ENCODE assay signal across 9 cellular contexts in genomic region chr5:159210306-159210722, GRCh38. TPM values are rescaled to one million over a fixed set of nuclear protein-coding genes. Genes with fewer than 3 reads are reported as not detected.
DNase-seq lines count a peak whose midpoint lies in the region; ATAC-seq and TF ChIP-seq lines count a peak whose summit lies in the region.
"Had no signal": no experiment of that assay in that cellular context is flagged by ENCODE, and none has a peak within 500 bp of the region (broad histone marks: within the 10 kb centered on the region; RNA-seq: fewer than 3 reads in every experiment).

No MANE protein-coding gene starts in this region.

- H3K27ac ChIP-seq in SK-N-SH (ENCODE audit: low read depth in 2 of 2, low read length in 1 of 2) (peak overlapping the region in 1 of 2 experiments; percentile 83; a peak in 1 of 4 replicates), PC-9 (peak overlapping the region; percentile 59), endodermal cell (ENCODE audit: low read depth, low read length) (no peak overlapping the region), spleen (peak overlapping the region in 7 of 8 donors; percentile 96 to 99 (median 97))

- H4K20me1 ChIP-seq in SK-N-SH (ENCODE audit: insufficient read depth) = peaks cover 11% of the 10 kb centered on the region; the same call in 1 of the 2 replicates
- peaks cover 8% of the 10 kb centered on the region; the same call in 1 of the 2 replicates for H4K20me1 ChIP-seq in PC-9 (ENCODE audit: insufficient read depth)

- no peaks in the 10 kb centered on the region for H3K9me3 Mint-ChIP-seq in endodermal cell

- no peak overlapping the region for H3K9ac ChIP-seq in SK-N-SH
- H3K9ac ChIP-seq in endodermal cell (ENCODE audit: extremely low read depth, low read length, poor library complexity, severe bottlenecking) = no peak overlapping the region

- H3F3A ChIP-seq in SK-N-SH (replicated peaks; ENCODE audit: insufficient read depth) = peaks cover 22% of the 10 kb centered on the region
- peaks cover 33% of the 10 kb centered on the region for H3F3A ChIP-seq in PC-9 (ENCODE audit: insufficient read depth, low read depth)

- CTCF ChIA-PET in SK-N-SH (lab: Yijun Ruan, JAX) = interaction anchor here (1.8 kb wide), 1 partner anchor 107 kb away, joined by 4 read pairs; no protein-coding TSS in a partner anchor
- CTCF ChIA-PET in PC-9 (lab: Charles Lee) = no interaction called here

- TF ChIP-seq RAD21 in SK-N-SH (IDR thresholded peaks at IDR 0.05; ENCODE audit: low read length) = no peak

- intact Hi-C loops in PC-9 (cut with micrococcal nuclease; ENCODE audit: unreplicated experiment) = loop anchor here (2.0 kb wide), 1 partner anchor 30 kb away; no protein-coding TSS in a partner anchor
- intact Hi-C loops in spleen (cut with DNase I; ENCODE audit: low total_unique reads) = no loop called here

- no peaks in the 10 kb centered on the region for H3K36me3 Mint-ChIP-seq in endodermal cell (ENCODE audit: low read depth)

- H3K4me2 ChIP-seq in SK-N-SH (peak overlapping the region; percentile 79; the same call in 1 of the 2 replicates), PC-9 (peak overlapping the region; percentile 89)

- H3K4me3 ChIP-seq in SK-N-SH (ENCODE audit: low read depth in 2 of 2, low read length in 1 of 2) (peak overlapping the region in 1 of 2 experiments; percentile 88; a peak in 1 of 4 replicates), PC-9 (peak overlapping the region; percentile 73), endodermal cell (ENCODE audit: low read length) (peak overlapping the region; percentile 98), spleen (peak overlapping the region in 3 of 8 donors; percentile 89 to 97 (median 91))

- H3K79me2 ChIP-seq in SK-N-SH (ENCODE audit: insufficient read depth) = peaks cover 38% of the 10 kb centered on the region
- peaks cover 36% of the 10 kb centered on the region for H3K79me2 ChIP-seq in PC-9 (ENCODE audit: low read depth)

- POLR2A ChIA-PET in SK-N-SH (lab: Yijun Ruan, JAX) = no interaction called here
- POLR2A ChIA-PET in PC-9 (lab: Charles Lee; ENCODE audit: unreplicated experiment) = no interaction called here

- TF ChIP-seq POLR2A in spleen (IDR thresholded peaks at IDR 0.05) = no peak

- TF ChIP-seq CTCF in SK-N-SH (IDR thresholded peaks at IDR 0.05) = no peak
- no peak for TF ChIP-seq CTCF in PC-9 (conservative IDR thresholded peaks at IDR 0.05)
- no peak for TF ChIP-seq CTCF in endodermal cell (conservative IDR thresholded peaks at IDR 0.05)
- no peak for TF ChIP-seq CTCF in spleen (IDR thresholded peaks at IDR 0.05 in 8 of 11, conservative IDR thresholded peaks at IDR 0.05 in 3 of 11)

- peaks cover 34% of the 10 kb centered on the region for H3K4me1 Mint-ChIP-seq in endodermal cell

- peaks cover 8 to 33% of the 10 kb centered on the region in 2 experiments; a peak in 3 of 4 replicates for H3K4me1 ChIP-seq in SK-N-SH (ENCODE audit: control insufficient read depth in 1 of 2, insufficient read depth in 2 of 2, low read depth in 1 of 2, low read length in 1 of 2)
- H3K4me1 ChIP-seq in PC-9 (replicated peaks; ENCODE audit: insufficient read depth) = peaks cover 31% of the 10 kb centered on the region
- peaks cover 7% of the 10 kb centered on the region for H3K4me1 ChIP-seq in endodermal cell (ENCODE audit: control insufficient read depth, insufficient read depth, low read length)
- H3K4me1 ChIP-seq in spleen = peaks cover 14 to 64% (median 44%) of the 10 kb centered on the region in 6 donors

- H3K36me3 ChIP-seq in SK-N-SH (replicated peaks in 1 of 2; ENCODE audit: control insufficient read depth in 1 of 2, insufficient read depth in 2 of 2, low read length in 1 of 2) (no peaks in the 10 kb centered on the region), PC-9 (ENCODE audit: low read depth) (no peaks in the 10 kb centered on the region), endodermal cell (ENCODE audit: control insufficient read depth, insufficient read depth, low read length) (no peaks in the 10 kb centered on the region), spleen (no peaks in the 10 kb centered on the region)
- H3K36me3 ChIP-seq: MG63 had no signal

- no TSS peak for BruUV-seq in PC-9 (replicated peaks; lab: Mats Ljungman, UMichigan)

- WGBS in SK-N-SH (ENCODE audit: low lambda C conversion rate) = 62% methylated on average over 4 of the region's 4 CpGs
- 81 to 83% methylated on average over 4 of the region's 4 CpGs for WGBS in endodermal cell (ENCODE audit: insufficient coverage in 1 of 2, insufficient read length in 1 of 2), 2 experiments
- 39 to 70% (median 61%) methylated on average over 4 of the region's 4 CpGs for WGBS in spleen, 5 donors

- DNase-seq in SK-N-SH (peak; percentile 9), PC-9 (peak; percentile 30 to 71), endodermal cell (no peak), spleen (no peak), SK-N-DZ (ENCODE audit: low spot score) (no peak)
- DNase-seq: MG63 had no signal

- H3K4me3 Mint-ChIP-seq in endodermal cell = peak overlapping the region; percentile 94

- H3K27ac Mint-ChIP-seq in endodermal cell = no peak overlapping the region

- ATAC-seq in SK-N-SH treated with all-trans-retinoic acid at 6 μM for 48 hours = no peak
- no peak for ATAC-seq in HG02759 (IDR thresholded peaks at IDR 0.05; ENCODE audit: unreplicated experiment)
- ATAC-seq in GM19467 (IDR thresholded peaks at IDR 0.05; ENCODE audit: unreplicated experiment) = no peak

- peaks cover 1% of the 10 kb centered on the region for H3K27me3 Mint-ChIP-seq in endodermal cell (ENCODE audit: insufficient read depth)

- no peak for TF ChIP-seq EP300 in SK-N-SH (IDR thresholded peaks at IDR 0.05; ENCODE audit: borderline replicate concordance in 1 of 2, low read depth in 1 of 2, low read length in 1 of 2)

- H2AFZ ChIP-seq in SK-N-SH (ENCODE audit: low read depth) (peak overlapping the region; percentile 50; the same call in 1 of the 2 replicates), PC-9 (peak overlapping the region; percentile 79)

- H3K9me2 ChIP-seq in SK-N-SH = no peaks in the 10 kb centered on the region
- no peaks in the 10 kb centered on the region for H3K9me2 ChIP-seq in PC-9 (ENCODE audit: insufficient read depth)

- no peaks in the 10 kb centered on the region for H3K27me3 ChIP-seq in SK-N-SH (ENCODE audit: insufficient read depth)
- H3K27me3 ChIP-seq in PC-9 (ENCODE audit: insufficient read depth, low read depth) = no peaks in the 10 kb centered on the region
- H3K27me3 ChIP-seq in endodermal cell (ENCODE audit: control insufficient read depth, insufficient read depth, low read length, poor library complexity, severe bottlenecking) = no peaks in the 10 kb centered on the region
- no peaks in the 10 kb centered on the region for H3K27me3 ChIP-seq in spleen (replicated peaks in 1 of 7)
- H3K27me3 ChIP-seq: MG63 had no signal

- H3K9me3 ChIP-seq in SK-N-SH = no peaks in the 10 kb centered on the region
- H3K9me3 ChIP-seq in PC-9 (ENCODE audit: insufficient read depth, low read depth) = no peaks in the 10 kb centered on the region
- H3K9me3 ChIP-seq in endodermal cell (ENCODE audit: control insufficient read depth, low read length) = no peaks in the 10 kb centered on the region
- no peaks in the 10 kb centered on the region for H3K9me3 ChIP-seq in spleen
- H3K9me3 ChIP-seq: MG63 had no signal

TF ChIP-seq in SK-N-SH, 30 proteins besides CTCF, POLR2A, EP300 and RAD21 (continues in another document):
- TF ChIP-seq SIN3A (IDR thresholded peaks at IDR 0.05; ENCODE audit: borderline replicate concordance, low read depth, low read length) = no peak
- TF ChIP-seq RFX5 (IDR thresholded peaks at IDR 0.05; ENCODE audit: low read length) = no peak
- TF ChIP-seq JUND (IDR thresholded peaks at IDR 0.05) = no peak

TF ChIP-seq in SK-N-SH treated with all-trans-retinoic acid at 6 μM for 48 hours, 23 proteins besides CTCF, POLR2A, EP300 and RAD21 (continues in another document):
- TF ChIP-seq ZNF565 (CRISPR knock-in tag; conservative IDR thresholded peaks at IDR 0.05; ENCODE audit: low read depth) (no peak), ZNF8 (CRISPR knock-in tag; IDR thresholded peaks at IDR 0.05) (no peak), RARB (CRISPR knock-in tag; IDR thresholded peaks at IDR 0.05) (no peak), CREB5 (CRISPR knock-in tag; IDR thresholded peaks at IDR 0.05; ENCODE audit: low read depth) (no peak), OSR1 (CRISPR knock-in tag; IDR thresholded peaks at IDR 0.05) (no peak), ISL1 (CRISPR knock-in tag; IDR thresholded peaks at IDR 0.05) (no peak), ZFP30 (CRISPR knock-in tag; IDR thresholded peaks at IDR 0.05) (no peak)

RNA-seq across cellular contexts. Expression of gene RNF145, which starts 1.0 kb away (rescaled TPM):
- 34.3 and 36.1 TPM in 2 replicates for polyA plus RNA-seq in SK-N-SH (2012; rRNA removed)
- polyA plus RNA-seq in SK-N-SH (2012; cell fraction: cytosol; rRNA removed) = 57.7 and 60.2 TPM in 2 replicates
- polyA plus RNA-seq in SK-N-SH (2012; cell fraction: nucleus; rRNA removed) = 22.1 and 35.2 TPM in 2 replicates
- 48.2 and 54.5 TPM in 2 replicates for total RNA-seq in PC-9 (2021)
- 10 to 100 TPM; 50.2 to 50.4 TPM for total RNA-seq in endodermal cell
- polyA plus RNA-seq in endodermal cell (2013, experiment 1 of 2) = 77.2 TPM
- 75.5 TPM for polyA plus RNA-seq in endodermal cell (2013, experiment 2 of 2)
- total RNA-seq in spleen = 10 to 100 TPM; 57.7 to 90.7 (median 72.6) TPM
- polyA plus RNA-seq in spleen = 10 to 100 TPM; 27.6 to 40.0 (median 36.5) TPM
- polyA plus RNA-seq in SK-N-DZ (2014; cell fraction: cytosol; rRNA removed) = 79.7 and 80.8 TPM in 2 replicates
- polyA plus RNA-seq in SK-N-DZ (2014; cell fraction: nucleus; rRNA removed) = 39.5 and 44.8 TPM in 2 replicates

RNA-seq across cellular contexts. Expression of gene UBLCP1, which starts 52.8 kb away (rescaled TPM):
- polyA plus RNA-seq in SK-N-SH (2012; rRNA removed) (13.8 and 19.5 TPM in 2 replicates), spleen (10 to 100 TPM; 29.7 to 44.8 (median 32.9) TPM)
- 28.2 and 46.1 TPM in 2 replicates for polyA plus RNA-seq in SK-N-SH (2012; cell fraction: cytosol; rRNA removed)
- 5.6 and 10.3 TPM in 2 replicates for polyA plus RNA-seq in SK-N-SH (2012; cell fraction: nucleus; rRNA removed)
- total RNA-seq in PC-9 (2021) (22.1 and 27.8 TPM in 2 replicates), endodermal cell (10 to 100 TPM; 38.0 to 44.4 TPM), spleen (10 to 100 TPM; 25.4 to 33.0 (median 28.6) TPM)
- 46.3 TPM for polyA plus RNA-seq in endodermal cell (2013, experiment 1 of 2)
- polyA plus RNA-seq in endodermal cell (2013, experiment 2 of 2) = 46.5 TPM
- 43.8 and 45.5 TPM in 2 replicates for polyA plus RNA-seq in SK-N-DZ (2014; cell fraction: cytosol; rRNA removed)
- 17.9 and 18.7 TPM in 2 replicates for polyA plus RNA-seq in SK-N-DZ (2014; cell fraction: nucleus; rRNA removed)

Comparison
In these comparisons a context has a peak if more than half of its experiments do, and no peak if none do; other contexts are left out.
1. DNase-seq: peak in SK-N-SH (single experiment) and PC-9 (2 of 2); none in endodermal cell (single experiment), spleen (single experiment) and SK-N-DZ (single experiment).